In genomic region chr4:3733195-3733594, GRCh38 we compare ENCODE assay signal across 16 cellular contexts. TPM values are rescaled to one million over a fixed set of nuclear protein-coding genes. Genes with fewer than 3 reads are reported as not detected.
DNase-seq lines count a peak whose midpoint lies in the region; ATAC-seq and TF ChIP-seq lines count a peak whose summit lies in the region.
"Had no signal": no experiment of that assay in that cellular context is flagged by ENCODE, and none has a peak within 500 bp of the region (broad histone marks: within the 10 kb centered on the region; RNA-seq: fewer than 3 reads in every experiment).

No MANE protein-coding gene starts in this region.

- TF ChIP-seq EP300 in SK-N-SH (IDR thresholded peaks at IDR 0.05; ENCODE audit: borderline replicate concordance in 1 of 2, low read depth in 1 of 2, low read length in 1 of 2) = no peak

- POLR2A ChIA-PET in SK-N-SH (lab: Yijun Ruan, JAX) = no interaction called here
- POLR2A ChIA-PET in IMR-90 (lab: Charles Lee; ENCODE audit: unreplicated experiment) = no interaction called here

- dilution Hi-C loops in IMR-90 (cut with HindIII; ENCODE audit: low sequenced_read_pairs, unreplicated experiment) = no loop called here

- WGBS in SK-N-SH (ENCODE audit: low lambda C conversion rate) = 39% methylated on average over 4 of the region's 9 CpGs
- 56% methylated on average over 2 of the region's 9 CpGs; no CpG with 5 or more reads in 1 of the 2 experiments for WGBS in IMR-90 (ENCODE audit: extremely low coverage in 2 of 2, insufficient read length in 1 of 2), 2 experiments

- H3K27me3 Mint-ChIP-seq in GM23338 (ENCODE audit: insufficient read depth, low read depth, poor library complexity) (peaks cover 13% of the 10 kb centered on the region), neural progenitor cell (ENCODE audit: insufficient read depth, low read depth) (peaks cover 7% of the 10 kb centered on the region)

- H3K9me1 ChIP-seq in IMR-90 (ENCODE audit: insufficient read depth, low read length) = no peaks in the 10 kb centered on the region

- H4K5ac ChIP-seq in IMR-90 (ENCODE audit: low read depth, low read length) = no peak overlapping the region

- H3F3A ChIP-seq in SK-N-SH (replicated peaks; ENCODE audit: insufficient read depth) (no peaks in the 10 kb centered on the region), GM23338 (replicated peaks; ENCODE audit: low read depth) (0 out of 2 replicates have a peak, but pooled peaks cover 6% of the 10 kb centered on the region), neural progenitor cell (ENCODE audit: low read depth) (peaks cover 7% of the 10 kb centered on the region)

- H4K20me1 ChIP-seq in SK-N-SH (ENCODE audit: insufficient read depth) (no peaks in the 10 kb centered on the region), GM23338 (replicated peaks; ENCODE audit: insufficient read depth) (no peaks in the 10 kb centered on the region), IMR-90 (ENCODE audit: insufficient read depth, low read length) (no peaks in the 10 kb centered on the region), neural progenitor cell (ENCODE audit: low read depth) (no peaks in the 10 kb centered on the region)

- no peak overlapping the region for H3K4me3 ChIP-seq in SK-N-SH (ENCODE audit: low read depth in 2 of 2, low read length in 1 of 2)
- no peak overlapping the region for H3K4me3 ChIP-seq in GM23338
- no peak overlapping the region for H3K4me3 ChIP-seq in IMR-90 (ENCODE audit: insufficient read depth, low read depth, low read length)
- H3K4me3 ChIP-seq in neural progenitor cell = no peak overlapping the region

- H3K27me3 ChIP-seq in SK-N-SH (ENCODE audit: insufficient read depth) = no peaks in the 10 kb centered on the region
- no peaks in the 10 kb centered on the region for H3K27me3 ChIP-seq in GM23338 (ENCODE audit: insufficient read depth)
- peaks cover 44% of the 10 kb centered on the region for H3K27me3 ChIP-seq in IMR-90 (ENCODE audit: control insufficient read depth, insufficient read depth, low read length)
- no peaks in the 10 kb centered on the region for H3K27me3 ChIP-seq in neural progenitor cell

- H3K23ac ChIP-seq in IMR-90 (ENCODE audit: low read depth, low read length) = no peak overlapping the region

- intact Hi-C loops in IMR-90 (cut with micrococcal nuclease) = no loop called here

- H3K79me1 ChIP-seq in IMR-90 (ENCODE audit: low read depth in 1 of 2, low read length in 2 of 2) = no peaks in the 10 kb centered on the region

- no peak overlapping the region for H3K14ac ChIP-seq in IMR-90 (replicated peaks; ENCODE audit: low read depth, low read length)

- H3K4me1 Mint-ChIP-seq in GM23338 (peaks cover 29% of the 10 kb centered on the region), neural progenitor cell (peaks cover 9% of the 10 kb centered on the region)

- no peak overlapping the region for H3K27ac ChIP-seq in SK-N-SH (ENCODE audit: low read depth in 2 of 2, low read length in 1 of 2)
- H3K27ac ChIP-seq in GM23338 (ENCODE audit: low read depth) = no peak overlapping the region
- H3K27ac ChIP-seq in IMR-90 (ENCODE audit: insufficient read depth, low read length) = no peak overlapping the region
- no peak overlapping the region for H3K27ac ChIP-seq in neural progenitor cell

- H3K9me3 Mint-ChIP-seq in GM23338 (no peaks in the 10 kb centered on the region), neural progenitor cell (peaks cover 10% of the 10 kb centered on the region)

- BruUV-seq in IMR-90 (replicated peaks; lab: Mats Ljungman, UMichigan) = no TSS peak

- H3K56ac ChIP-seq in IMR-90 (ENCODE audit: extremely low read depth, insufficient read depth, low read length) = no peak overlapping the region

- no peak for TF ChIP-seq RAD21 in SK-N-SH (IDR thresholded peaks at IDR 0.05; ENCODE audit: low read length)
- no peak for TF ChIP-seq RAD21 in IMR-90 (IDR thresholded peaks at IDR 0.05; ENCODE audit: low read length)

- no peak overlapping the region for H3K9ac ChIP-seq in SK-N-SH
- H3K9ac ChIP-seq in IMR-90 (ENCODE audit: low read depth, low read length) = no peak overlapping the region
- H3K9ac ChIP-seq in neural progenitor cell = no peak overlapping the region

- in situ Hi-C loops in IMR-90 (cut with MboI; ENCODE audit: low sequenced_read_pairs) = no loop called here

- H3K36me3 ChIP-seq in SK-N-SH (replicated peaks in 1 of 2; ENCODE audit: control insufficient read depth in 1 of 2, insufficient read depth in 2 of 2, low read length in 1 of 2) (no peaks in the 10 kb centered on the region), GM23338 (ENCODE audit: insufficient read depth) (no peaks in the 10 kb centered on the region), IMR-90 (ENCODE audit: control insufficient read depth, insufficient read depth, low read length) (no peaks in the 10 kb centered on the region), neural progenitor cell (no peaks in the 10 kb centered on the region)

- no peak overlapping the region for H2BK120ac ChIP-seq in IMR-90 (ENCODE audit: low read depth, low read length)

- H3K4me2 ChIP-seq in SK-N-SH (no peak overlapping the region), GM23338 (no peak overlapping the region), IMR-90 (ENCODE audit: low read depth, low read length) (no peak overlapping the region), neural progenitor cell (no peak overlapping the region)

- H3K4ac ChIP-seq in IMR-90 (ENCODE audit: low read depth, low read length) = no peak overlapping the region

- H3K9me2 ChIP-seq in SK-N-SH = no peaks in the 10 kb centered on the region
- H3K9me2 ChIP-seq in GM23338 (ENCODE audit: insufficient read depth) = no peaks in the 10 kb centered on the region

- no peak overlapping the region for H2AK9ac ChIP-seq in IMR-90 (replicated peaks; ENCODE audit: low read depth, low read length, poor library complexity)

- H4K8ac ChIP-seq in IMR-90 (ENCODE audit: low read depth in 2 of 2, low read length in 2 of 2) = no peak overlapping the region

- no peak overlapping the region for H2BK5ac ChIP-seq in IMR-90 (ENCODE audit: low read depth, low read length, poor library complexity, severe bottlenecking)

- TF ChIP-seq POLR2A in IMR-90 (IDR thresholded peaks at IDR 0.05; ENCODE audit: low read depth, low read length) = no peak

- DNase-seq in SK-N-SH (peak; percentile 58), GM23338 (ENCODE audit: low spot score) (no peak), IMR-90 (no peak), neural progenitor cell (ENCODE audit: low spot score) (peak; percentile 25), 8988T (no peak)
- DNase-seq: C1 segment of cervical spinal cord; Calu3; CD4-positive, alpha-beta memory T cell; COR-L47; DMS53; DMS79 treated with DMSO at 0.1 percent for 48 hours; GF-D8; H9 had no signal

- no peak overlapping the region for H2BK15ac ChIP-seq in IMR-90 (ENCODE audit: low read depth, low read length)

- H2AFZ ChIP-seq in SK-N-SH (ENCODE audit: low read depth) (no peak overlapping the region), GM23338 (no peak overlapping the region), IMR-90 (replicated peaks; ENCODE audit: low read length, poor library complexity) (peak overlapping the region; percentile 11), neural progenitor cell (replicated peaks) (no peak overlapping the region)

- no peaks in the 10 kb centered on the region for H3K79me2 ChIP-seq in SK-N-SH (ENCODE audit: insufficient read depth)
- H3K79me2 ChIP-seq in GM23338 (replicated peaks; ENCODE audit: insufficient read depth) = no peaks in the 10 kb centered on the region
- H3K79me2 ChIP-seq in neural progenitor cell (ENCODE audit: low read depth) = no peaks in the 10 kb centered on the region

- CTCF ChIA-PET in SK-N-SH (lab: Yijun Ruan, JAX) = interaction anchor here (1.7 kb wide), 1 partner anchor 32 kb away, joined by 4 read pairs; the partner anchor contains the start of gene ADRA2C
- CTCF ChIA-PET in IMR-90 (lab: Yijun Ruan, JAX) = no interaction called here

- H3K27ac Mint-ChIP-seq in GM23338 = no peak overlapping the region
- no peak overlapping the region for H3K27ac Mint-ChIP-seq in neural progenitor cell
- H3K27ac Mint-ChIP-seq: CD4-positive, alpha-beta memory T cell; H9 had no signal

- H2AK5ac ChIP-seq in IMR-90 (ENCODE audit: low read depth, low read length) = no peak overlapping the region

- H3K9me3 ChIP-seq in SK-N-SH = no peaks in the 10 kb centered on the region
- H3K9me3 ChIP-seq in IMR-90 (ENCODE audit: control insufficient read depth, insufficient read depth, low read length) = peaks cover 3% of the 10 kb centered on the region
- no peaks in the 10 kb centered on the region for H3K9me3 ChIP-seq in neural progenitor cell (ENCODE audit: low read depth)

- no peak for TF ChIP-seq CTCF in SK-N-SH (IDR thresholded peaks at IDR 0.05)
- TF ChIP-seq CTCF in GM23338 (conservative IDR thresholded peaks at IDR 0.05; ENCODE audit: low read depth in 2 of 2) = no peak
- no peak for TF ChIP-seq CTCF in IMR-90 (conservative IDR thresholded peaks at IDR 0.05; ENCODE audit: low read depth, low read length)
- TF ChIP-seq CTCF in neural progenitor cell (IDR thresholded peaks at IDR 0.05) = no peak

- H3K4me1 ChIP-seq in SK-N-SH (ENCODE audit: control insufficient read depth in 1 of 2, insufficient read depth in 2 of 2, low read depth in 1 of 2, low read length in 1 of 2) (peaks cover 0 to 28% of the 10 kb centered on the region in 2 experiments; a peak in 1 of 4 replicates), GM23338 (ENCODE audit: insufficient read depth) (peaks cover 14% of the 10 kb centered on the region), IMR-90 (ENCODE audit: control insufficient read depth, insufficient read depth, low read length) (peaks cover 5% of the 10 kb centered on the region), neural progenitor cell (peaks cover 20% of the 10 kb centered on the region)

- H4K91ac ChIP-seq in IMR-90 (ENCODE audit: insufficient read depth, low read depth, low read length) = no peak overlapping the region

- H3K36me3 Mint-ChIP-seq in GM23338 (ENCODE audit: low read depth) = no peaks in the 10 kb centered on the region
- H3K36me3 Mint-ChIP-seq in neural progenitor cell = no peaks in the 10 kb centered on the region
- H3K36me3 Mint-ChIP-seq: CD4-positive, alpha-beta memory T cell had no signal

- H3K18ac ChIP-seq in IMR-90 (ENCODE audit: low read depth, low read length) = no peak overlapping the region

- H2BK20ac ChIP-seq in IMR-90 (ENCODE audit: low read depth, low read length) = no peak overlapping the region

- ATAC-seq in SK-N-SH treated with all-trans-retinoic acid at 6 μM for 48 hours = no peak
- ATAC-seq in GM23338 = peak; percentile 10; the same call in 2 of the 3 replicates
- ATAC-seq in IMR-90 (ENCODE audit: low read depth) = no peak
- ATAC-seq in GM18520 (IDR thresholded peaks at IDR 0.05; ENCODE audit: unreplicated experiment) = no peak
- ATAC-seq: HCT116 had no signal

- no peak overlapping the region for H3K4me3 Mint-ChIP-seq in GM23338
- no peak overlapping the region for H3K4me3 Mint-ChIP-seq in neural progenitor cell
- H3K4me3 Mint-ChIP-seq: CD4-positive, alpha-beta memory T cell; H9 had no signal

RNA-seq across cellular contexts. Expression of gene ADRA2C, which starts 33.0 kb away (rescaled TPM):
- polyA plus RNA-seq in SK-N-SH (2012; rRNA removed) (0.15 and 0.36 TPM in 2 replicates), GM23338 (2016; fragmentation: Nextera tagmentation; extraction: Ambion mirVana) (3.0 and 4.1 TPM in 2 replicates), IMR-90 (2012; rRNA removed) (0.14 and 0.36 TPM in 2 replicates)
- polyA plus RNA-seq in SK-N-SH (2012; cell fraction: cytosol; rRNA removed) = 0.09 and 0.26 TPM in 2 replicates
- 0.21 and 0.25 TPM in 2 replicates for polyA plus RNA-seq in SK-N-SH (2012; cell fraction: nucleus; rRNA removed)
- total RNA-seq in GM23338 (2014; rRNA removed; shearing (Covaris generic)) = 16.3 and 16.6 TPM in 2 replicates
- total RNA-seq in IMR-90 (2012; rRNA removed) (under 0.01 and 0.28 TPM in 2 replicates), neural progenitor cell (ENCODE audit: low replicate concordance) (2.5 and 12.9 TPM in 2 replicates)
- polyA plus RNA-seq in IMR-90 (2012; cell fraction: cytosol; rRNA removed) = 0.10 and 0.22 TPM in 2 replicates
- 0.18 and 0.37 TPM in 2 replicates for polyA plus RNA-seq in IMR-90 (2012; cell fraction: nucleus; rRNA removed; ENCODE audit: low replicate concordance)
- total RNA-seq: CD4-positive, alpha-beta memory T cell had no signal
- polyA plus RNA-seq: CD4-positive, alpha-beta memory T cell had no signal

Comparison
In these comparisons a context has a peak if more than half of its experiments do, and no peak if none do; other contexts are left out.
1. DNase-seq: peak in SK-N-SH (single experiment) and neural progenitor cell (single experiment); none in GM23338 (single experiment), IMR-90 (single experiment) and 8988T (single experiment).